Comparison of ENCODE assay signal across 24 cellular contexts in the genomic region with DNA sequence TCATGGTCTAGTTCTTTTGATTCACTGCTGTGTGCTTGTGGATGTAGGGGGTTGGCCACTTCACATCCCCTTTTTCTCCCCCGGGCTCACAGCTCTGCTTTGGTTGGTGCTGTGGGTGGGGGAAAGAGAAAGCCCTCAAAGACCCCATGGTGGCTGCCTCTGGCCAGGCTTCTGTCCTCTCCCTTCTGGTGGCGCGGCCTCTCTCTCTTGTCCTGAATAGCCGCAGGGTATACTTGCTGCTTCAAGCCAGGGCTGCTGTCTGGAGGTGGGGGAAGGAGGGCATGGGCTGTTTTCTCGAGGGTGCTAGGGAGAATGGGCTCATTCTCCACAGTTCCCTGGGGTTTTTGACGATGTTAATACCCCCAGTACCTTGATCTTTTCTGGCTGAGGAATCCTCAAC. TPM values are rescaled to one million over a fixed set of nuclear protein-coding genes. Genes with fewer than 3 reads are reported as not detected.
DNase-seq lines count a peak whose midpoint lies in the region; ATAC-seq and TF ChIP-seq lines count a peak whose summit lies in the region.
"Had no signal": no experiment of that assay in that cellular context is flagged by ENCODE, and none has a peak within 500 bp of the region (broad histone marks: within the 10 kb centered on the region; RNA-seq: fewer than 3 reads in every experiment).

No MANE protein-coding gene starts in this region.

- H3K14ac ChIP-seq in mesenchymal stem cell (ENCODE audit: low read length in 2 of 2) = peak overlapping the region in 1 of 2 experiments; percentile 85

- no peak for DNase-seq in T-helper 17 cell
- no peak for DNase-seq in esophagus muscularis mucosa (ENCODE audit: extremely low spot score)
- no peak for DNase-seq in mesenchymal stem cell
- DNase-seq in thyroid gland = no peak
- no peak for DNase-seq in activated CD4-positive, alpha-beta T cell treated with anti-CD3 and anti-CD28 coated beads for 1 hour
- no peak for DNase-seq in HuH-7.5 (ENCODE audit: low spot score)
- DNase-seq: activated CD4-positive, alpha-beta T cell treated with anti-CD3 and anti-CD28 coated beads, Interleukin-2, amount 50 U/mL, for 4 hours; activated CD4-positive, CD25-positive, alpha-beta regulatory T cell; activated naive CD4-positive, alpha-beta T cell treated with Interleukin-2 at 50 U/mL for 16 hours; cerebellar nuclear complex; glutamatergic neuron; left ventricle myocardium superior; NCI-H2029 treated with DMSO at 0.1 percent for 48 hours; NCI-H526; occipital lobe; Right ventricle myocardium superior; stimulated activated naive B cell treated with anti-CD40 and anti-IgM and Interleukin-4, amounts not matched to agents 10 μg/mL and 1 μg/mL and 100 μg/mL, for 72 hours had no signal

- TF ChIP-seq POLR2A in esophagus muscularis mucosa (IDR thresholded peaks at IDR 0.05; ENCODE audit: low read depth) (no peak), thyroid gland (IDR thresholded peaks at IDR 0.05) (no peak)

- H2AK5ac ChIP-seq in mesenchymal stem cell (ENCODE audit: low read length, severe bottlenecking) = no peak overlapping the region

- H3K9me3 ChIP-seq in T-helper 17 cell (ENCODE audit: control insufficient read depth, low read length, poor library complexity, severe bottlenecking) (no peaks in the 10 kb centered on the region), esophagus muscularis mucosa (no peaks in the 10 kb centered on the region), mesenchymal stem cell (ENCODE audit: control insufficient read depth, low read length) (no peaks in the 10 kb centered on the region), thyroid gland (no peaks in the 10 kb centered on the region)
- H3K9me3 ChIP-seq: suprapubic skin had no signal

- peak overlapping the region; percentile 41 for H3K4me3 Mint-ChIP-seq in T-helper 17 cell
- H3K4me3 Mint-ChIP-seq: natural killer cell treated with Interleukin-12 subunit alpha and Interleukin-12 subunit beta and Interleukin-15 and Interleukin-18, amount 100 ng/mL, for 72 hours; stimulated activated naive B cell treated with anti-CD40 and anti-IgM and Interleukin-4, amounts not matched to agents 10 μg/mL and 1 μg/mL and 100 μg/mL, for 72 hours; T-helper 1 cell treated with Interleukin-12 subunit alpha and Interleukin-12 subunit beta and Interleukin-4 antibody, amounts not matched to agents 30 μg/mL and 1 μg/mL, for 36 hours had no signal

- peak overlapping the region; percentile 100 for H2BK120ac ChIP-seq in mesenchymal stem cell (ENCODE audit: low read depth, low read length)

- H3K36me3 ChIP-seq in esophagus muscularis mucosa = no peaks in the 10 kb centered on the region
- H3K36me3 ChIP-seq in mesenchymal stem cell (ENCODE audit: control insufficient read depth in 1 of 2, insufficient read depth in 2 of 2, low read depth in 1 of 2, low read length in 2 of 2) = no peaks in the 10 kb centered on the region
- no peaks in the 10 kb centered on the region for H3K36me3 ChIP-seq in thyroid gland
- H3K36me3 ChIP-seq: BLaER1, suprapubic skin had no signal

- H3K9ac ChIP-seq in mesenchymal stem cell (ENCODE audit: low read length) = no peak overlapping the region
- H3K9ac ChIP-seq: BLaER1 had no signal

- peak overlapping the region; percentile 100 for H4K91ac ChIP-seq in mesenchymal stem cell (ENCODE audit: low read length)

- H2BK12ac ChIP-seq in mesenchymal stem cell (ENCODE audit: low read length in 2 of 2) = peak overlapping the region; percentile 98 to 100

- no peak for TF ChIP-seq EP300 in esophagus muscularis mucosa (IDR thresholded peaks at IDR 0.05)

- H2BK5ac ChIP-seq in mesenchymal stem cell (ENCODE audit: low read depth, low read length, poor library complexity, severe bottlenecking) = no peak overlapping the region

- no peak for ATAC-seq in T-helper 17 cell
- ATAC-seq in HG03521 (IDR thresholded peaks at IDR 0.05; ENCODE audit: unreplicated experiment) = no peak
- ATAC-seq: left ventricle myocardium superior; natural killer cell treated with Interleukin-12 subunit alpha and Interleukin-12 subunit beta and Interleukin-15 and Interleukin-18, amount 100 ng/mL, for 72 hours; SK-N-SH treated with all-trans-retinoic acid at 6 μM for 48 hours; stimulated activated naive B cell treated with anti-CD40 and anti-IgM and Interleukin-4, amounts not matched to agents 10 μg/mL and 1 μg/mL and 100 μg/mL, for 72 hours had no signal

- H4K8ac ChIP-seq in mesenchymal stem cell (ENCODE audit: low read length) = peak overlapping the region; percentile 98

- H3K27me3 Mint-ChIP-seq in T-helper 17 cell = peaks cover 32% of the 10 kb centered on the region

- 88% methylated on average over 5 of the region's 6 CpGs for WGBS in esophagus muscularis mucosa
- WGBS in mesenchymal stem cell = 91% methylated on average over 5 of the region's 6 CpGs
- WGBS in thyroid gland, 2 donors = 92 to 94% methylated on average over 6 of the region's 6 CpGs

- no peak overlapping the region for H3K4me2 ChIP-seq in mesenchymal stem cell (ENCODE audit: low read length, poor library complexity, severe bottlenecking)
- H3K4me2 ChIP-seq: BLaER1 had no signal

- no peak overlapping the region for H3K27ac Mint-ChIP-seq in T-helper 17 cell
- H3K27ac Mint-ChIP-seq: natural killer cell treated with Interleukin-12 subunit alpha and Interleukin-12 subunit beta and Interleukin-15 and Interleukin-18, amount 100 ng/mL, for 72 hours; stimulated activated naive B cell treated with anti-CD40 and anti-IgM and Interleukin-4, amounts not matched to agents 10 μg/mL and 1 μg/mL and 100 μg/mL, for 72 hours; T-helper 1 cell treated with Interleukin-12 subunit alpha and Interleukin-12 subunit beta and Interleukin-4 antibody, amounts not matched to agents 30 μg/mL and 1 μg/mL, for 36 hours had no signal

- H3K79me1 ChIP-seq in mesenchymal stem cell (replicated peaks; ENCODE audit: low read length, poor library complexity, severe bottlenecking) = no peaks in the 10 kb centered on the region

- H3K4me1 Mint-ChIP-seq in T-helper 17 cell = peaks cover 17% of the 10 kb centered on the region

- peak overlapping the region; percentile 92 to 100 for H3K18ac ChIP-seq in mesenchymal stem cell (ENCODE audit: low read depth in 1 of 2, low read length in 2 of 2)

- H3K27ac ChIP-seq in esophagus muscularis mucosa (replicated peaks in 1 of 4) (peak overlapping the region; percentile 44 to 75 (median 53)), mesenchymal stem cell (ENCODE audit: low read length, poor library complexity, severe bottlenecking) (no peak overlapping the region), thyroid gland (peak overlapping the region in 2 of 3 donors; percentile 43 to 57)
- H3K27ac ChIP-seq: BLaER1, suprapubic skin had no signal

- intact Hi-C loops in esophagus muscularis mucosa (cut with DNase I) (no loop called here), thyroid gland (cut with DNase I) (no loop called here)

- peak overlapping the region; percentile 99 to 100 for H3K4ac ChIP-seq in mesenchymal stem cell (ENCODE audit: low read depth in 1 of 2, low read length in 2 of 2)

- H3K4me3 ChIP-seq in esophagus muscularis mucosa (no peak overlapping the region), mesenchymal stem cell (ENCODE audit: insufficient read depth in 1 of 2, low read depth in 1 of 2, low read length in 2 of 2) (no peak overlapping the region), thyroid gland (replicated peaks in 1 of 3) (no peak overlapping the region)
- H3K4me3 ChIP-seq: BLaER1, GM12878, suprapubic skin had no signal

- H2AFZ ChIP-seq in mesenchymal stem cell (ENCODE audit: low read depth, low read length) = no peak overlapping the region

- TF ChIP-seq CTCF in esophagus muscularis mucosa (IDR thresholded peaks at IDR 0.05) (no peak), thyroid gland (IDR thresholded peaks at IDR 0.05) (no peak)

- H3K4me1 ChIP-seq in esophagus muscularis mucosa = peaks cover 28 to 52% (median 37%) of the 10 kb centered on the region in 4 donors
- H3K4me1 ChIP-seq in mesenchymal stem cell (ENCODE audit: control insufficient read depth, insufficient read depth, low read depth, low read length) = no peaks in the 10 kb centered on the region
- H3K4me1 ChIP-seq in thyroid gland = peaks cover 9 to 44% of the 10 kb centered on the region in 2 donors
- H3K4me1 ChIP-seq: BLaER1 had no signal

- H3K36me3 Mint-ChIP-seq in T-helper 17 cell (ENCODE audit: low read depth) = peaks cover 6% of the 10 kb centered on the region
- H3K36me3 Mint-ChIP-seq: natural killer cell treated with Interleukin-12 subunit alpha and Interleukin-12 subunit beta and Interleukin-15 and Interleukin-18, amount 100 ng/mL, for 72 hours; stimulated activated naive B cell treated with anti-CD40 and anti-IgM and Interleukin-4, amounts not matched to agents 10 μg/mL and 1 μg/mL and 100 μg/mL, for 72 hours had no signal

- H2BK15ac ChIP-seq in mesenchymal stem cell (ENCODE audit: low read depth, poor library complexity, severe bottlenecking) = peak overlapping the region; percentile 94

- no peaks in the 10 kb centered on the region for H3K27me3 ChIP-seq in esophagus muscularis mucosa
- H3K27me3 ChIP-seq in mesenchymal stem cell (ENCODE audit: control insufficient read depth in 1 of 2, insufficient read depth in 1 of 2, low read length in 2 of 2) = no peaks in the 10 kb centered on the region
- H3K27me3 ChIP-seq in thyroid gland = no peaks in the 10 kb centered on the region
- H3K27me3 ChIP-seq: suprapubic skin had no signal

- peak overlapping the region in 1 of 2 experiments; percentile 91 for H3K23ac ChIP-seq in mesenchymal stem cell (ENCODE audit: low read length in 2 of 2)

RNA-seq across cellular contexts. Expression of a gene that starts 53.9 kb away (rescaled TPM):
- total RNA-seq in T-helper 17 cell = 1 to 10 TPM; 1.1 to 1.9 TPM
- total RNA-seq in esophagus muscularis mucosa = 10 to 100 TPM in 1 of 4 donors, 1 to 10 TPM in 3; 2.5 to 56.2 (median 6.4) TPM
- polyA plus RNA-seq in mesenchymal stem cell (2013, experiment 1 of 2) = 3.4 TPM
- polyA plus RNA-seq in mesenchymal stem cell (2013, experiment 2 of 2) = 3.0 TPM
- 1 to 10 TPM; 2.7 to 6.1 (median 3.6) TPM for total RNA-seq in thyroid gland
- total RNA-seq: natural killer cell treated with Interleukin-12 subunit alpha and Interleukin-12 subunit beta and Interleukin-15 and Interleukin-18, amount 100 ng/mL, for 72 hours; occipital lobe had no signal
